8 cellular contexts compared by ENCODE assay signal in the genomic region with DNA sequence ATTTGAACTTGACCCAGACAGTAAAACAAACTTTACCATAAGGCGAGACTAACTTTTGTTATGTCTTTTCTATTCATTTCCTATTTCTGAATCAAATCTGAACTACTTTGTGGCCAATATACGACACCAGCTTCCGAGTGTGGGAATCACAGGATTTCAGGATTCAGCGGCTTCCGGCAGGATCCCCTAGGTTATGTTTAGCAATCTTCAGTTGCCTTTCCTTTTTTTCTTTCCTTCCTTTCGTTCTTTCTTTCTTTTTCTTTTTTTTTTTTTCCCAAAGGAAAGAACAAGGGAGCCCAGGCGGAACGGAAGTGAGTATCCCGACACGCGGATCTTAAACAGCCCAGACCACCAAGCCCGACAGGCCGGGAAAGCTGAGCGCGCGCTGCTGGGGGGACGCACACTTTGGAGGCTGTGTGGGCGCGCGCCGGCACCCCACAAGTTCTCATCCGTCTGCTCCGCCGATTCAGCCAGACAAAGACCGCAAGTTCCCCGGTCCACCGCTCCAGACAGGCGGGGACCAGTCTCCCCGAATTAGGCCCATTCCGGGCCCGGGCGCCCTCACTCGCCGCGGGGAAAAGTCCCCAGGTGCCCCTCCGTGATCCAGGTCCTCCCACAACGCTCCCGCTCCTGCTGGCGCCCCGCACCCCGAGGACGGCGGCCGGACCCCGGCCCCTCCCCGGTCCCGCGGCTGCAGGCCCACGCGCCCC. TPM values are rescaled to one million over a fixed set of nuclear protein-coding genes. Genes with fewer than 3 reads are reported as not detected.
DNase-seq lines count a peak whose midpoint lies in the region; ATAC-seq and TF ChIP-seq lines count a peak whose summit lies in the region.

No MANE protein-coding gene starts in this region.

- no peak overlapping the region for H2AK5ac ChIP-seq in mesendoderm (ENCODE audit: low read length)

- H3K56ac ChIP-seq in mesendoderm (ENCODE audit: low read length), result peak overlapping the region; percentile 96

- no peak overlapping the region for H4K8ac ChIP-seq in mesendoderm (ENCODE audit: low read depth, low read length)

- peak overlapping the region; percentile 68 for H2AFZ ChIP-seq in DND-41 (ENCODE audit: low read depth, low read length)

- peaks cover 27% of the 10 kb centered on the region for H3K79me1 ChIP-seq in mesendoderm (ENCODE audit: low read length)

- peak overlapping the region; percentile 88 for H3K4ac ChIP-seq in mesendoderm (ENCODE audit: low read depth, low read length)

- no peaks in the 10 kb centered on the region for H3K36me3 ChIP-seq in DND-41 (ENCODE audit: insufficient read depth, low read length)
- no peaks in the 10 kb centered on the region for H3K36me3 ChIP-seq in mesendoderm (ENCODE audit: control insufficient read depth, insufficient read depth, low read length)
- peaks cover 0 to 5% (median 0%) of the 10 kb centered on the region in 5 donors for H3K36me3 ChIP-seq in subcutaneous abdominal adipose tissue (ENCODE audit: control insufficient read depth in 5 of 5, insufficient read depth in 5 of 5, low read length in 5 of 5)

- peak overlapping the region; percentile 100 for H3K4me2 ChIP-seq in DND-41 (ENCODE audit: insufficient read depth, low read length)
- H3K4me2 ChIP-seq in mesendoderm (ENCODE audit: low read length), result peak overlapping the region; percentile 51

- H4K5ac ChIP-seq in mesendoderm (ENCODE audit: low read length), result no peak overlapping the region

- 0 out of 2 replicates have a peak, but pooled peaks cover 3% of the 10 kb centered on the region for H4K20me1 ChIP-seq in DND-41 (ENCODE audit: insufficient read depth, low read length)

- H3K79me2 ChIP-seq in DND-41 (ENCODE audit: insufficient read depth, low read length), result no peaks in the 10 kb centered on the region
- H3K79me2 ChIP-seq in mesendoderm (ENCODE audit: control insufficient read depth, insufficient read depth, low read length), result peaks cover 43% of the 10 kb centered on the region

- no peak for ATAC-seq in DND-41 (ENCODE audit: insufficient read depth, low read depth)
- ATAC-seq in HG02981 (IDR thresholded peaks at IDR 0.05; ENCODE audit: unreplicated experiment), result peak; percentile 6
- ATAC-seq in activated CD4-positive, CD25-positive, alpha-beta regulatory T cell treated with anti-CD3 and anti-CD28 coated beads, Interleukin-2, amount 50 U/mL, for 24 hours, result peak; percentile 11

- peak overlapping the region; percentile 76 for H3K23ac ChIP-seq in mesendoderm (ENCODE audit: low read length)

- H3K9ac ChIP-seq in DND-41 (ENCODE audit: low read depth, low read length) (peak overlapping the region; percentile 75), mesendoderm (ENCODE audit: low read length) (peak overlapping the region; percentile 87), subcutaneous abdominal adipose tissue (ENCODE audit: low read length in 5 of 5) (peak overlapping the region in 4 of 5 donors; percentile 82 to 87 (median 84))

- no CpG with 5 or more reads among the region's 50 CpGs for WGBS in mesendoderm (ENCODE audit: extremely low coverage, insufficient coverage, low lambda C conversion rate)

- H3K27me3 ChIP-seq in DND-41 (ENCODE audit: insufficient read depth, low read length, poor library complexity) (peaks cover 19% of the 10 kb centered on the region), mesendoderm (ENCODE audit: insufficient read depth, low read length, poor library complexity) (no peaks in the 10 kb centered on the region), subcutaneous abdominal adipose tissue (ENCODE audit: control insufficient read depth in 5 of 5, insufficient read depth in 4 of 5, low read length in 5 of 5) (no peaks in the 10 kb centered on the region)

- H2BK120ac ChIP-seq in mesendoderm (ENCODE audit: low read depth, low read length), result no peak overlapping the region

- DNase-seq in DND-41, result peak; percentile 47
- DNase-seq in dermis blood vessel endothelial cell, result peak; percentile 51
- peak; percentile 50 for DNase-seq in mesendoderm
- no peak for DNase-seq in cerebellar nuclear complex (lab: John Stamatoyannopoulos, UW)
- DNase-seq in NCI-H1105 treated with DMSO at 0.1 percent for 48 hours (lab: John Stamatoyannopoulos, UW), result no peak

- TF ChIP-seq CTCF in DND-41 (IDR thresholded peaks at IDR 0.05; ENCODE audit: borderline replicate concordance, extremely low read depth, low read length, poor library complexity, severe bottlenecking), result no peak

- H3K27ac ChIP-seq in DND-41 (ENCODE audit: low read length) (no peak overlapping the region; the same call in 1 of the 2 replicates), mesendoderm (ENCODE audit: low read depth, low read length) (peak overlapping the region; percentile 66), subcutaneous abdominal adipose tissue (ENCODE audit: low read depth, low read length) (peak overlapping the region; percentile 81)

- H3K18ac ChIP-seq in mesendoderm (ENCODE audit: low read length), result peak overlapping the region; percentile 99

- no peak overlapping the region for H2BK15ac ChIP-seq in mesendoderm (replicated peaks; ENCODE audit: low read depth)

- H3K9me3 ChIP-seq in DND-41 (ENCODE audit: insufficient read depth, low read length, severe bottlenecking) (no peaks in the 10 kb centered on the region), subcutaneous abdominal adipose tissue (ENCODE audit: control insufficient read depth in 5 of 5, low read length in 5 of 5) (no peaks in the 10 kb centered on the region)

- no peak overlapping the region for H2BK5ac ChIP-seq in mesendoderm (ENCODE audit: low read length)

- H3K4me1 ChIP-seq in DND-41 (ENCODE audit: insufficient read depth, low read length), result peaks cover 26% of the 10 kb centered on the region
- H3K4me1 ChIP-seq in mesendoderm (ENCODE audit: control insufficient read depth, low read depth, low read length), result peaks cover 2% of the 10 kb centered on the region
- H3K4me1 ChIP-seq in subcutaneous abdominal adipose tissue (ENCODE audit: control insufficient read depth in 5 of 5, insufficient read depth in 5 of 5, low read length in 5 of 5), result peaks cover 3 to 68% (median 58%) of the 10 kb centered on the region in 5 donors

- peak overlapping the region; percentile 25 to 97 for H3K4me3 ChIP-seq in DND-41 (ENCODE audit: low read depth in 1 of 2, low read length in 2 of 2)
- H3K4me3 ChIP-seq in mesendoderm (ENCODE audit: low read length), result peak overlapping the region; percentile 87
- H3K4me3 ChIP-seq in subcutaneous abdominal adipose tissue (ENCODE audit: low read depth in 1 of 5, low read length in 5 of 5), result peak overlapping the region; percentile 73 to 91 (median 77)

RNA-seq across cellular contexts. Expression of a gene that starts 0.5 kb away (rescaled TPM):
- total RNA-seq in dermis blood vessel endothelial cell, result 44.9 and 61.8 TPM in 2 replicates
- 29.6 TPM for polyA plus RNA-seq in mesendoderm (2013, experiment 1 of 2)
- polyA plus RNA-seq in mesendoderm (2013, experiment 2 of 2), result 29.8 TPM

RNA-seq across cellular contexts. Expression of a gene that starts 1.3 kb away (rescaled TPM):
- total RNA-seq in dermis blood vessel endothelial cell, result 1.4 and 2.2 TPM in 2 replicates
- 1.8 TPM for polyA plus RNA-seq in mesendoderm (2013, experiment 1 of 2)
- polyA plus RNA-seq in mesendoderm (2013, experiment 2 of 2), result 1.7 TPM

Comparison
In these comparisons a context has a peak if more than half of its experiments do, and no peak if none do; other contexts are left out.
1. DNase-seq: peak in DND-41 (single experiment), dermis blood vessel endothelial cell (single experiment) and mesendoderm (single experiment); none in cerebellar nuclear complex (0 of 2) and NCI-H1105 treated with DMSO at 0.1 percent for 48 hours (single experiment).
2. Peak in every context shown above with its lines, with median percentiles within 50 percentile points of each other: H3K4me3 ChIP-seq and H3K9ac ChIP-seq.